8 cellular contexts compared by ENCODE assay signal in the genomic region with DNA sequence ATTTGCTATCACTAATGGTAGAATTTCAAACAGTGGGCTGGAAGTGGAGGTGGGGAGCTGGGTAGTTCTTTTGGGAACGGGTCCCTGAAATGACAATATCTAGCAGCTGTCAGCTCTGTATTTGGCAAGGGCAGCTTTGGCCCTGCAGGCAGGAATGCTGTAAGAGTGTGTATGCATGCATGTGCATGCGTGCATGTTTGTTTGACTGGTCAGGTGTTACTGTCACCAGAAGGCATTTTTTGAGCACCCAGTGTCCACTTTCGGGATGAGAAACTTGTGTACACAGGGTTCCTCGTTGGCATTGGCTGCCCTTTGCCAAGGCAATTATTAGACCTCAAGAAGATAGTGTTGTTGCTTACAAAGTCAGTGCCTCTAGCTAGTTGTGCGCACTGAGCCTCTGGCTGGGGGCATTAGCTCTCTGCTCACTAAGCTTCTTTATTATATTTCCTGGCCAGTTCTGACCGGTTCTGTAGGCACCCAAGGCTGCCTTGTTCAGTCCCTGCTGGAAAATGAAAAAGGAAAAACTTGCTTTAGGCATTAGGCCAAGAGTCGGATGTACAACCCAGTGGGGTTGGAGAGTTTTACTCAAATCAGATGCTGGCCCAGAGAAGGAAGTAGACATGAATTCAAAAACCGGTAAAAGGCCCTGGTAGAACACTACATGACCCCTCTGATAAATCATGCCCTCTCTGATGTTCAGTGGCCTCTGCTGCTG. TPM values are rescaled to one million over a fixed set of nuclear protein-coding genes. Genes with fewer than 3 reads are reported as not detected.
A peak's percentile ranks its signal among the peaks of the same experiment; 100 is the strongest.
DNase-seq lines count a peak whose midpoint lies in the region; ATAC-seq and TF ChIP-seq lines count a peak whose summit lies in the region.
"Had no signal": no experiment of that assay in that cellular context is flagged by ENCODE, and none has a peak within 500 bp of the region (broad histone marks: within the 10 kb centered on the region; RNA-seq: fewer than 3 reads in every experiment).

No MANE protein-coding gene starts in this region.

- TF ChIP-seq POLR2A in HCT116 (IDR thresholded peaks at IDR 0.05; ENCODE audit: borderline replicate concordance, extremely low read depth, insufficient read depth, insufficient read length): no peak

- H3K4me3 ChIP-seq in HCT116 (replicated peaks in 1 of 2; ENCODE audit: low read depth in 1 of 2, low read length in 2 of 2) (no peak overlapping the region), PC-3 (ENCODE audit: low read length) (no peak overlapping the region), epithelial cell of proximal tubule (ENCODE audit: low read depth, low read length) (no peak overlapping the region)

- RAD21 ChIA-PET in HCT116 (lab: Charles Lee; ENCODE audit: low non-redundant PET in 1 of 2, low total read pairs in 2 of 2, uncharacterized antibody in 2 of 2, unreplicated experiment in 2 of 2): no interaction called here

- TF ChIP-seq RAD21 in HCT116 (IDR thresholded peaks at IDR 0.05; ENCODE audit: low read depth): no peak

- no peak for DNase-seq in HCT116 (ENCODE audit: low read depth, low spot score)
- peak; percentile 32 for DNase-seq in PC-3
- no peak for DNase-seq in epithelial cell of proximal tubule (ENCODE audit: low read depth)
- DNase-seq in pons (ENCODE audit: low spot score): peak; percentile 64
- no peak for DNase-seq in SW 1271 (lab: John Stamatoyannopoulos, UW)
- no peak for DNase-seq in inferior parietal cortex (ENCODE audit: extremely low spot score)
- DNase-seq: NCI-H524 treated with DMSO at 0.1 percent for 48 hours had no signal

- intact Hi-C loops in HCT116 (cut with micrococcal nuclease) (loop anchor here (10.0 kb wide), 1 partner anchor 123 kb away; the partner anchor contains the start of gene MED7), PC-3 (cut with micrococcal nuclease) (loop anchor here (5.0 kb wide), 1 partner anchor 121 kb away; no protein-coding TSS in a partner anchor)

- H3K27ac ChIP-seq in HCT116 (ENCODE audit: low read depth, low read length) (no peak overlapping the region), PC-3 (ENCODE audit: low read length) (no peak overlapping the region)

- ATAC-seq in HCT116: no peak
- ATAC-seq in PC-3: no peak
- no peak for ATAC-seq in GM21367 (IDR thresholded peaks at IDR 0.05; ENCODE audit: unreplicated experiment)

- POLR2A ChIA-PET in HCT116 (lab: Charles Lee) (no interaction called here), PC-3 (lab: Charles Lee; ENCODE audit: unreplicated experiment) (no interaction called here)

- H3K9me3 ChIP-seq in HCT116 (ENCODE audit: control insufficient read depth in 1 of 2, insufficient read depth in 1 of 2, low read depth in 1 of 2, low read length in 2 of 2): no peaks in the 10 kb centered on the region
- H3K9me3 ChIP-seq in PC-3 (ENCODE audit: low read length): no peaks in the 10 kb centered on the region

- H3K79me2 ChIP-seq in HCT116 (ENCODE audit: insufficient read depth, low read length) (no peaks in the 10 kb centered on the region), PC-3 (ENCODE audit: low read length) (no peaks in the 10 kb centered on the region)

- H3K9me2 ChIP-seq in HCT116 (ENCODE audit: insufficient read depth): no peaks in the 10 kb centered on the region
- H3K9me2 ChIP-seq in PC-3 (replicated peaks; ENCODE audit: low read length): no peaks in the 10 kb centered on the region

- no peaks in the 10 kb centered on the region for H3F3A ChIP-seq in PC-3 (ENCODE audit: low read length, unreplicated experiment)

- no peaks in the 10 kb centered on the region for H3K27me3 ChIP-seq in HCT116 (ENCODE audit: insufficient read depth, low read length)
- H3K27me3 ChIP-seq in PC-3 (ENCODE audit: low read length): no peaks in the 10 kb centered on the region

- H3K4me2 ChIP-seq in HCT116 (ENCODE audit: low read length): 0 out of 2 replicates have a peak overlapping the region, but pooled peaks have one; percentile 94
- H3K4me2 ChIP-seq in PC-3 (ENCODE audit: low read length): no peak overlapping the region

- H2AFZ ChIP-seq in HCT116 (ENCODE audit: low read depth, low read length, poor library complexity, severe bottlenecking) (no peak overlapping the region), PC-3 (ENCODE audit: low read length) (no peak overlapping the region)

- CTCF ChIA-PET in HCT116 (lab: Charles Lee): no interaction called here
- CTCF ChIA-PET in PC-3 (lab: Charles Lee): no interaction called here

- H4K20me1 ChIP-seq in HCT116 (ENCODE audit: insufficient read depth) (no peaks in the 10 kb centered on the region), PC-3 (ENCODE audit: low read length) (no peaks in the 10 kb centered on the region)

- H3K36me3 ChIP-seq in HCT116 (ENCODE audit: control insufficient read depth in 1 of 2, insufficient read depth in 2 of 2, low read length in 2 of 2) (no peaks in the 10 kb centered on the region), PC-3 (ENCODE audit: low read depth, low read length) (no peaks in the 10 kb centered on the region)

- H3K9ac ChIP-seq in HCT116 (ENCODE audit: low read length) (no peak overlapping the region), PC-3 (ENCODE audit: low read length) (no peak overlapping the region)

- peaks cover 6 to 19% of the 10 kb centered on the region in 2 experiments; a peak in 3 of 4 replicates for H3K4me1 ChIP-seq in HCT116 (ENCODE audit: control insufficient read depth in 1 of 2, insufficient read depth in 2 of 2, low read length in 2 of 2)
- peaks cover 11% of the 10 kb centered on the region for H3K4me1 ChIP-seq in PC-3 (ENCODE audit: insufficient read depth, low read length)

- no peak for TF ChIP-seq CTCF in HCT116 (IDR thresholded peaks at IDR 0.05 in 2 of 3, conservative IDR thresholded peaks at IDR 0.05 in 1 of 3; ENCODE audit: borderline replicate concordance in 1 of 3, insufficient read depth in 1 of 3, low read depth in 2 of 3, low read length in 2 of 3)
- no peak for TF ChIP-seq CTCF in PC-3 (conservative IDR thresholded peaks at IDR 0.05; ENCODE audit: low read depth, low read length)
- TF ChIP-seq CTCF in epithelial cell of proximal tubule (conservative IDR thresholded peaks at IDR 0.05; ENCODE audit: low read depth, low read length): peak; percentile 31

- BruUV-seq in HCT116 (replicated peaks; lab: Mats Ljungman, UMichigan) (no TSS peak), PC-3 (replicated peaks; lab: Mats Ljungman, UMichigan) (no TSS peak)

TF ChIP-seq in HCT116, 20 proteins besides CTCF, POLR2A, EP300 and RAD21 (continues in another document):
- TF ChIP-seq SIN3A (IDR thresholded peaks at IDR 0.05; ENCODE audit: low read depth): no peak
- no peak for TF ChIP-seq FOSL1 (IDR thresholded peaks at IDR 0.05; ENCODE audit: low read depth)
- no peak for TF ChIP-seq ELF1 (IDR thresholded peaks at IDR 0.05; ENCODE audit: borderline replicate concordance, low read depth)
- no peak for TF ChIP-seq ATF3 (IDR thresholded peaks at IDR 0.05)
- no peak for TF ChIP-seq SP1 (IDR thresholded peaks at IDR 0.05; ENCODE audit: low read depth)
- TF ChIP-seq ZFX (IDR thresholded peaks at IDR 0.05): no peak
- no peak for TF ChIP-seq EZH2 (IDR thresholded peaks at IDR 0.05)
- TF ChIP-seq ZBTB33 (IDR thresholded peaks at IDR 0.05; ENCODE audit: extremely low read depth, insufficient replicate concordance, low read length): no peak
- no peak for TF ChIP-seq CEBPB (IDR thresholded peaks at IDR 0.05; ENCODE audit: low read depth)
- no peak for TF ChIP-seq EGR1 (IDR thresholded peaks at IDR 0.05; ENCODE audit: low read depth)
- TF ChIP-seq YY1 (IDR thresholded peaks at IDR 0.05; ENCODE audit: extremely low read depth, insufficient replicate concordance, low read depth, low read length): no peak
- TF ChIP-seq TCF7L2 (IDR thresholded peaks at IDR 0.05; ENCODE audit: borderline replicate concordance, extremely low read depth, insufficient read depth, insufficient read length): no peak
- TF ChIP-seq SRF (IDR thresholded peaks at IDR 0.05; ENCODE audit: low read depth): no peak
- TF ChIP-seq POLR2AphosphoS5 (IDR thresholded peaks at IDR 0.05; ENCODE audit: low read depth, low read length): no peak
- TF ChIP-seq EZH2phosphoT487 (IDR thresholded peaks at IDR 0.05; ENCODE audit: borderline replicate concordance): no peak

RNA-seq across cellular contexts. Expression of gene CYFIP2, which starts 2.0 kb away (rescaled TPM):
- 45.1 TPM for total RNA-seq in HCT116 (2021; ENCODE audit: unreplicated experiment)
- polyA plus RNA-seq in HCT116 (2012): 49.0 and 66.4 TPM in 2 replicates
- 30.4 and 36.0 TPM in 2 replicates for total RNA-seq in PC-3 (2014; rRNA removed)
- 56.5 and 59.2 TPM in 2 replicates for total RNA-seq in epithelial cell of proximal tubule

Comparison
In these comparisons a context has a peak if more than half of its experiments do, and no peak if none do; other contexts are left out.
1. DNase-seq: peak in PC-3 (single experiment) and pons (single experiment); none in HCT116 (single experiment), epithelial cell of proximal tubule (single experiment), SW 1271 (0 of 2) and inferior parietal cortex (single experiment).